Comparison of ENCODE assay signal across 14 cellular contexts in the genomic region with DNA sequence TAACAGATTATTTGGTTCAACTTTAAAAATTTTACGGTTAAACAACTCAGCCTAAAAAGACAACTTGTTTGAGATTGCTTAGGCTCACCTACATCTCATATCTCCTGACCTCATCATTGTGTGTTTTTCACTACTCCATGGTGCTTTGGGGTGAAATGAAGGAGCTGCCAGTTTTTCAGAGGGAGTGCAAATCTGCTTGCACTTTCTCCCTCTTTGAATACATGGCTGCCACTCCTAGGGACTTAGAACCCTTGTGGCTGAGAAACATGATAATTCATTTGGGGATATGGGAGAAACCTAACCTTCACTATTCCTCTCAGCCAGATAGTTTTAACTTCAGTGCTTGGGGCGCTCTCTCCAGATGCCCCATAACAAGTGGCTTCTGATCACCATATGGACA. TPM values are rescaled to one million over a fixed set of nuclear protein-coding genes. Genes with fewer than 3 reads are reported as not detected.
A peak's percentile ranks its signal among the peaks of the same experiment; 100 is the strongest.
DNase-seq lines count a peak whose midpoint lies in the region; ATAC-seq and TF ChIP-seq lines count a peak whose summit lies in the region.
"Had no signal": no experiment of that assay in that cellular context is flagged by ENCODE, and none has a peak within 500 bp of the region (broad histone marks: within the 10 kb centered on the region; RNA-seq: fewer than 3 reads in every experiment).

No MANE protein-coding gene starts in this region.

- no peaks in the 10 kb centered on the region for H3K36me3 ChIP-seq in SK-N-SH (replicated peaks in 1 of 2; ENCODE audit: control insufficient read depth in 1 of 2, insufficient read depth in 2 of 2, low read length in 1 of 2)
- no peaks in the 10 kb centered on the region for H3K36me3 ChIP-seq in neural progenitor cell
- H3K36me3 ChIP-seq: neutrophil had no signal

- H3K9me3 Mint-ChIP-seq in IgD-negative memory B cell (no peaks in the 10 kb centered on the region), neural progenitor cell (no peaks in the 10 kb centered on the region)
- no peaks in the 10 kb centered on the region for H3K9me3 Mint-ChIP-seq in activated naive CD8-positive, alpha-beta T cell treated with anti-CD3 and anti-CD28 coated beads for 36 hours

- H2AFZ ChIP-seq in SK-N-SH (ENCODE audit: low read depth) (no peak overlapping the region), neural progenitor cell (replicated peaks) (no peak overlapping the region)

- no peaks in the 10 kb centered on the region for H3K9me2 ChIP-seq in SK-N-SH

- 89% methylated on average over 2 of the region's 2 CpGs for WGBS in SK-N-SH (ENCODE audit: low lambda C conversion rate)

- no peaks in the 10 kb centered on the region for H3K27me3 ChIP-seq in SK-N-SH (ENCODE audit: insufficient read depth)
- no peaks in the 10 kb centered on the region for H3K27me3 ChIP-seq in neural progenitor cell
- H3K27me3 ChIP-seq: neutrophil had no signal

- H3K27ac ChIP-seq in SK-N-SH (ENCODE audit: low read depth in 2 of 2, low read length in 1 of 2) (no peak overlapping the region), neural progenitor cell (no peak overlapping the region)

- no peak for TF ChIP-seq RAD21 in SK-N-SH (IDR thresholded peaks at IDR 0.05; ENCODE audit: low read length)

- peaks cover 28 to 38% (median 32%) of the 10 kb centered on the region in 3 donors for H3K4me1 Mint-ChIP-seq in IgD-negative memory B cell
- H3K4me1 Mint-ChIP-seq in activated naive CD8-positive, alpha-beta T cell treated with anti-CD3 and anti-CD28 coated beads for 36 hours = peaks cover 48% of the 10 kb centered on the region
- peaks cover 28% of the 10 kb centered on the region for H3K4me1 Mint-ChIP-seq in neural progenitor cell

- H3K4me3 Mint-ChIP-seq in IgD-negative memory B cell (peak overlapping the region in 2 of 4 donors; percentile 47 to 74), neural progenitor cell (peak overlapping the region; percentile 78)
- H3K4me3 Mint-ChIP-seq in activated naive CD8-positive, alpha-beta T cell treated with anti-CD3 and anti-CD28 coated beads for 36 hours = peak overlapping the region; percentile 93

- H3K9ac ChIP-seq in SK-N-SH (no peak overlapping the region), neural progenitor cell (no peak overlapping the region)

- H3K4me2 ChIP-seq in SK-N-SH = peak overlapping the region; percentile 34; the same call in 1 of the 2 replicates
- H3K4me2 ChIP-seq in neural progenitor cell = peak overlapping the region; percentile 89

- H3K36me3 Mint-ChIP-seq in IgD-negative memory B cell = no peaks in the 10 kb centered on the region
- peaks cover 2% of the 10 kb centered on the region for H3K36me3 Mint-ChIP-seq in activated naive CD8-positive, alpha-beta T cell treated with anti-CD3 and anti-CD28 coated beads for 36 hours
- H3K36me3 Mint-ChIP-seq in neural progenitor cell = no peaks in the 10 kb centered on the region

- ATAC-seq in SK-N-SH treated with all-trans-retinoic acid at 6 μM for 48 hours (no peak), HG02884 (IDR thresholded peaks at IDR 0.05; ENCODE audit: unreplicated experiment) (no peak)
- ATAC-seq: left cardiac atrium had no signal

- H3K4me3 ChIP-seq in SK-N-SH (ENCODE audit: low read depth in 2 of 2, low read length in 1 of 2) (peak overlapping the region in 1 of 2 experiments; percentile 35; a peak in 2 of 4 replicates), neural progenitor cell (no peak overlapping the region)

- no peaks in the 10 kb centered on the region for H3K27me3 Mint-ChIP-seq in IgD-negative memory B cell
- H3K27me3 Mint-ChIP-seq in activated naive CD8-positive, alpha-beta T cell treated with anti-CD3 and anti-CD28 coated beads for 36 hours = no peaks in the 10 kb centered on the region
- no peaks in the 10 kb centered on the region for H3K27me3 Mint-ChIP-seq in neural progenitor cell (ENCODE audit: insufficient read depth, low read depth)

- H4K20me1 ChIP-seq in SK-N-SH (ENCODE audit: insufficient read depth) (peaks cover 64% of the 10 kb centered on the region), neural progenitor cell (ENCODE audit: low read depth) (peaks cover 55% of the 10 kb centered on the region)

- H3K27ac Mint-ChIP-seq in IgD-negative memory B cell (peak overlapping the region in 2 of 3 donors; percentile 76 to 98), neural progenitor cell (no peak overlapping the region)
- H3K27ac Mint-ChIP-seq in activated naive CD8-positive, alpha-beta T cell treated with anti-CD3 and anti-CD28 coated beads for 36 hours = peak overlapping the region; percentile 99

- H3K4me1 ChIP-seq in SK-N-SH (ENCODE audit: control insufficient read depth in 1 of 2, insufficient read depth in 2 of 2, low read depth in 1 of 2, low read length in 1 of 2) (peaks cover 20 to 22% of the 10 kb centered on the region in 2 experiments; a peak in 3 of 4 replicates), neural progenitor cell (peaks cover 31% of the 10 kb centered on the region)

- H3K79me2 ChIP-seq in SK-N-SH (ENCODE audit: insufficient read depth) (peaks cover 71% of the 10 kb centered on the region), neural progenitor cell (ENCODE audit: low read depth) (peaks cover 72% of the 10 kb centered on the region)

- in situ Hi-C loops in KBM-7 (cut with MboI; ENCODE audit: low pct_unique_long_range_greater_than_20kb, low sequenced_read_pairs) = no loop called here

- TF ChIP-seq CTCF in SK-N-SH (IDR thresholded peaks at IDR 0.05) (no peak), neural progenitor cell (IDR thresholded peaks at IDR 0.05) (no peak)

- POLR2A ChIA-PET in SK-N-SH (lab: Yijun Ruan, JAX) = no interaction called here

- CTCF ChIA-PET in SK-N-SH (lab: Yijun Ruan, JAX) = interaction anchor here (0.6 kb wide), 1 partner anchor 36 kb away, joined by 4 read pairs; no protein-coding TSS in a partner anchor

- no peak; a peak in 1 of 4 replicates for TF ChIP-seq EP300 in SK-N-SH (IDR thresholded peaks at IDR 0.05; ENCODE audit: borderline replicate concordance in 1 of 2, low read depth in 1 of 2, low read length in 1 of 2)

- H3K9me3 ChIP-seq in SK-N-SH = no peaks in the 10 kb centered on the region
- H3K9me3 ChIP-seq in neural progenitor cell (ENCODE audit: low read depth) = no peaks in the 10 kb centered on the region
- H3K9me3 ChIP-seq: neutrophil had no signal

- DNase-seq in SK-N-SH = no peak
- DNase-seq in activated naive CD8-positive, alpha-beta T cell treated with anti-CD3 and anti-CD28 coated beads for 36 hours = no peak
- DNase-seq in neural progenitor cell (ENCODE audit: low spot score) = no peak
- no peak for DNase-seq in KBM-7
- no peak for DNase-seq in stimulated activated CD4-positive, alpha-beta T cell treated with anti-CD3 and anti-CD28 coated beads, Interleukin-4, amount 100 ng/mL, for 4 hours
- DNase-seq: activated CD8-positive, alpha-beta memory T cell treated with anti-CD3 and anti-CD28 coated beads for 24 hours; DMS79 treated with DMSO at 0.1 percent for 48 hours; left cardiac atrium; NCI-H1436; stimulated activated CD4-positive, alpha-beta T cell treated with anti-CD3 and anti-CD28 coated beads, Interleukin-15, amount 100 ng/mL, for 24 hours had no signal

- H3F3A ChIP-seq in SK-N-SH (replicated peaks; ENCODE audit: insufficient read depth) (peaks cover 6% of the 10 kb centered on the region), neural progenitor cell (ENCODE audit: low read depth) (peaks cover 21% of the 10 kb centered on the region)

TF ChIP-seq in SK-N-SH, 30 proteins besides CTCF, POLR2A, EP300 and RAD21 (continues in another document):
- TF ChIP-seq EZH2phosphoT487 (IDR thresholded peaks at IDR 0.05; ENCODE audit: borderline replicate concordance, low read depth) = no peak
- no peak for TF ChIP-seq JUND (IDR thresholded peaks at IDR 0.05)
- no peak for TF ChIP-seq SMC3 (IDR thresholded peaks at IDR 0.05; ENCODE audit: low read depth, low read length)
- TF ChIP-seq SIN3A (IDR thresholded peaks at IDR 0.05; ENCODE audit: borderline replicate concordance, low read depth, low read length) = no peak
- TF ChIP-seq RCOR1 (IDR thresholded peaks at IDR 0.05; ENCODE audit: low read length) = no peak
- no peak for TF ChIP-seq FOXM1 (IDR thresholded peaks at IDR 0.05; ENCODE audit: low read depth)
- no peak for TF ChIP-seq NFIC (IDR thresholded peaks at IDR 0.05; ENCODE audit: borderline replicate concordance)

TF ChIP-seq in SK-N-SH treated with all-trans-retinoic acid at 6 μM for 48 hours, 23 proteins besides CTCF, POLR2A, EP300 and RAD21:
- TF ChIP-seq ARNTL (CRISPR knock-in tag; IDR thresholded peaks at IDR 0.05; ENCODE audit: borderline replicate concordance, low read depth) (no peak), ESRRG (CRISPR knock-in tag; IDR thresholded peaks at IDR 0.05) (no peak), TCF4 (CRISPR knock-in tag; IDR thresholded peaks at IDR 0.05; ENCODE audit: borderline replicate concordance) (no peak)
- TF ChIP-seq, protein P1, sequence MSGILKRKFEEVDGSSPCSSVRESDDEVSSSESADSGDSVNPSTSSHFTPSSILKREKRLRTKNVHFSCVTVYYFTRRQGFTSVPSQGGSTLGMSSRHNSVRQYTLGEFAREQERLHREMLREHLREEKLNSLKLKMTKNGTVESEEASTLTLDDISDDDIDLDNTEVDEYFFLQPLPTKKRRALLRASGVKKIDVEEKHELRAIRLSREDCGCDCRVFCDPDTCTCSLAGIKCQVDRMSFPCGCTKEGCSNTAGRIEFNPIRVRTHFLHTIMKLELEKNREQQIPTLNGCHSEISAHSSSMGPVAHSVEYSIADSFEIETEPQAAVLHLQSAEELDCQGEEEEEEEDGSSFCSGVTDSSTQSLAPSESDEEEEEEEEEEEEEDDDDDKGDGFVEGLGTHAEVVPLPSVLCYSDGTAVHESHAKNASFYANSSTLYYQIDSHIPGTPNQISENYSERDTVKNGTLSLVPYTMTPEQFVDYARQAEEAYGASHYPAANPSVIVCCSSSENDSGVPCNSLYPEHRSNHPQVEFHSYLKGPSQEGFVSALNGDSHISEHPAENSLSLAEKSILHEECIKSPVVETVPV (CRISPR knock-in tag; IDR thresholded peaks at IDR 0.05) = no peak

RNA-seq across cellular contexts. Expression of gene CCSER2, which starts 2.7 kb away (rescaled TPM):
- polyA plus RNA-seq in SK-N-SH (2012; rRNA removed) (8.5 and 12.2 TPM in 2 replicates), IgD-negative memory B cell (41.3 TPM)
- 11.3 and 13.8 TPM in 2 replicates for polyA plus RNA-seq in SK-N-SH (2012; cell fraction: cytosol; rRNA removed)
- 3.7 and 10.9 TPM in 2 replicates for polyA plus RNA-seq in SK-N-SH (2012; cell fraction: nucleus; rRNA removed)
- total RNA-seq in activated naive CD8-positive, alpha-beta T cell treated with anti-CD3 and anti-CD28 coated beads for 36 hours = 10 to 100 TPM; 42.4 to 43.8 TPM
- 24.0 and 39.3 TPM in 2 replicates for total RNA-seq in neural progenitor cell (ENCODE audit: low replicate concordance)
